ENCODE assay signal across 10 cellular contexts in genomic region chr4:81905966-81906365, GRCh38.
DNase-seq lines count a peak whose midpoint lies in the region; ATAC-seq and TF ChIP-seq lines count a peak whose summit lies in the region.
"Had no signal": no experiment of that assay in that cellular context is flagged by ENCODE, and none has a peak within 500 bp of the region (broad histone marks: within the 10 kb centered on the region; RNA-seq: fewer than 3 reads in every experiment).

No MANE protein-coding gene starts in this region.

- in situ Hi-C loops in GM13977 (cut with MboI; ENCODE audit: low pct_unique_long_range_greater_than_20kb, low sequenced_read_pairs, unreplicated experiment) = no loop called here

- intact Hi-C loops in cardiac septum (cut with DNase I) = no loop called here

- H3K27me3 Mint-ChIP-seq in activated naive CD8-positive, alpha-beta T cell treated with anti-CD3 and anti-CD28 coated beads, Interleukin-2, amount 50 U/mL, for 24 hours = peaks cover 2% of the 10 kb centered on the region
- H3K27me3 Mint-ChIP-seq in effector memory CD8-positive, alpha-beta T cell = peaks cover 0 to 10% of the 10 kb centered on the region in 2 donors

- peak; percentile 99 for ATAC-seq in GM19452 (IDR thresholded peaks at IDR 0.05; ENCODE audit: unreplicated experiment)
- ATAC-seq in HG03039 (IDR thresholded peaks at IDR 0.05; ENCODE audit: unreplicated experiment) = peak; percentile 96
- peak; percentile 66 for ATAC-seq in activated naive CD8-positive, alpha-beta T cell treated with anti-CD3 and anti-CD28 coated beads, Interleukin-2, amount 50 U/mL, for 24 hours
- ATAC-seq in effector memory CD8-positive, alpha-beta T cell (replicated peaks) = no peak
- ATAC-seq: CD8-positive, alpha-beta T cell had no signal

- H3K36me3 Mint-ChIP-seq in activated naive CD8-positive, alpha-beta T cell treated with anti-CD3 and anti-CD28 coated beads, Interleukin-2, amount 50 U/mL, for 24 hours (ENCODE audit: low read depth) = no peaks in the 10 kb centered on the region
- H3K36me3 Mint-ChIP-seq in effector memory CD8-positive, alpha-beta T cell (ENCODE audit: insufficient read depth) = no peaks in the 10 kb centered on the region
- H3K36me3 Mint-ChIP-seq: CD8-positive, alpha-beta T cell had no signal

- no peaks in the 10 kb centered on the region for H3K4me1 Mint-ChIP-seq in activated naive CD8-positive, alpha-beta T cell treated with anti-CD3 and anti-CD28 coated beads, Interleukin-2, amount 50 U/mL, for 24 hours
- no peaks in the 10 kb centered on the region for H3K4me1 Mint-ChIP-seq in effector memory CD8-positive, alpha-beta T cell (ENCODE audit: low read depth in 2 of 2)

- no peak for TF ChIP-seq CTCF in GM13977 (IDR thresholded peaks at IDR 0.05; ENCODE audit: extremely low read depth, insufficient read depth, missing control alignments)

- no peaks in the 10 kb centered on the region for H3K9me3 Mint-ChIP-seq in activated naive CD8-positive, alpha-beta T cell treated with anti-CD3 and anti-CD28 coated beads, Interleukin-2, amount 50 U/mL, for 24 hours
- no peaks in the 10 kb centered on the region for H3K9me3 Mint-ChIP-seq in effector memory CD8-positive, alpha-beta T cell
- H3K9me3 Mint-ChIP-seq: CD8-positive, alpha-beta T cell had no signal

- H3K4me3 Mint-ChIP-seq in activated naive CD8-positive, alpha-beta T cell treated with anti-CD3 and anti-CD28 coated beads, Interleukin-2, amount 50 U/mL, for 24 hours = no peak overlapping the region
- H3K4me3 Mint-ChIP-seq in effector memory CD8-positive, alpha-beta T cell = no peak overlapping the region
- H3K4me3 Mint-ChIP-seq: CD8-positive, alpha-beta T cell had no signal

- DNase-seq in GM13977 (ENCODE audit: low spot score) = peak; percentile 23
- DNase-seq in activated naive CD8-positive, alpha-beta T cell treated with anti-CD3 and anti-CD28 coated beads, Interleukin-2, amount 50 U/mL, for 24 hours = no peak
- DNase-seq in iPS-NIHi7 (ENCODE audit: extremely low spot score) = no peak
- DNase-seq in germinal center (ENCODE audit: low spot score) = no peak
- no peak for DNase-seq in cardiac septum (ENCODE audit: low spot score)
- DNase-seq in effector memory CD8-positive, alpha-beta T cell = no peak
- DNase-seq: CD8-positive, alpha-beta T cell; NCI-H2081 treated with DMSO at 0.1 percent for 48 hours had no signal

- no peak overlapping the region for H3K27ac Mint-ChIP-seq in activated naive CD8-positive, alpha-beta T cell treated with anti-CD3 and anti-CD28 coated beads, Interleukin-2, amount 50 U/mL, for 24 hours
- H3K27ac Mint-ChIP-seq in effector memory CD8-positive, alpha-beta T cell = no peak overlapping the region
- H3K27ac Mint-ChIP-seq: CD8-positive, alpha-beta T cell had no signal
